In genomic region chr4:38130884-38131283, GRCh38 we compare ENCODE assay signal across 10 cellular contexts.
DNase-seq lines count a peak whose midpoint lies in the region; ATAC-seq and TF ChIP-seq lines count a peak whose summit lies in the region.
"Had no signal": no experiment of that assay in that cellular context is flagged by ENCODE, and none has a peak within 500 bp of the region (broad histone marks: within the 10 kb centered on the region; RNA-seq: fewer than 3 reads in every experiment).

No MANE protein-coding gene starts in this region.

- H3K36me3 ChIP-seq in CD8-positive, alpha-beta T cell (ENCODE audit: insufficient read depth, low read length) = no peaks in the 10 kb centered on the region
- H3K36me3 ChIP-seq in SJCRH30 (no peaks in the 10 kb centered on the region), endodermal cell (ENCODE audit: control insufficient read depth, insufficient read depth, low read length) (peaks cover 28% of the 10 kb centered on the region)

- H3K9me3 Mint-ChIP-seq in CD8-positive, alpha-beta T cell = no peaks in the 10 kb centered on the region
- H3K9me3 Mint-ChIP-seq in endodermal cell (no peaks in the 10 kb centered on the region), progenitor cell of endocrine pancreas (ENCODE audit: low read depth) (no peaks in the 10 kb centered on the region)

- no peaks in the 10 kb centered on the region for H3K9me3 ChIP-seq in CD8-positive, alpha-beta T cell (ENCODE audit: low read length)
- H3K9me3 ChIP-seq in SJCRH30 (replicated peaks) (no peaks in the 10 kb centered on the region), endodermal cell (ENCODE audit: control insufficient read depth, low read length) (no peaks in the 10 kb centered on the region)
- H3K9me3 ChIP-seq: esophagus squamous epithelium, testis had no signal

- CTCF ChIA-PET in CD8-positive, alpha-beta T cell (lab: Charles Lee) = no interaction called here

- H3K9ac ChIP-seq in endodermal cell (ENCODE audit: extremely low read depth, low read length, poor library complexity, severe bottlenecking) = no peak overlapping the region

- no peak for TF ChIP-seq CTCF in CD8-positive, alpha-beta T cell (IDR thresholded peaks at IDR 0.05)
- TF ChIP-seq CTCF in endodermal cell (conservative IDR thresholded peaks at IDR 0.05) (no peak), progenitor cell of endocrine pancreas (IDR thresholded peaks at IDR 0.05; ENCODE audit: unreplicated experiment) (no peak)

- 79 to 100% methylated on average over 1 to 3 of the region's 3 CpGs for WGBS in endodermal cell (ENCODE audit: insufficient coverage in 1 of 2, insufficient read length in 1 of 2), 2 experiments

- H3K27me3 Mint-ChIP-seq in CD8-positive, alpha-beta T cell (ENCODE audit: low read depth) = no peaks in the 10 kb centered on the region
- H3K27me3 Mint-ChIP-seq in endodermal cell (ENCODE audit: insufficient read depth) = peaks cover 5% of the 10 kb centered on the region
- no peaks in the 10 kb centered on the region for H3K27me3 Mint-ChIP-seq in progenitor cell of endocrine pancreas

- H3K27me3 ChIP-seq in CD8-positive, alpha-beta T cell (ENCODE audit: insufficient read depth, low read length) = no peaks in the 10 kb centered on the region
- no peaks in the 10 kb centered on the region for H3K27me3 ChIP-seq in SJCRH30
- no peaks in the 10 kb centered on the region for H3K27me3 ChIP-seq in endodermal cell (ENCODE audit: control insufficient read depth, insufficient read depth, low read length, poor library complexity, severe bottlenecking)
- H3K27me3 ChIP-seq: esophagus squamous epithelium, testis had no signal

- intact Hi-C loops in CD8-positive, alpha-beta T cell (cut with DNase I, micrococcal nuclease) = loop anchor here (1.0 to 10.0 kb wide), 6 partner anchors 46 to 536 kb away; partner anchors contain the start of gene RELL1 (in 1 of the 2)
- intact Hi-C loops in sciatic nerve (cut with DNase I) = no loop called here

- peaks cover 45% of the 10 kb centered on the region for H3K36me3 Mint-ChIP-seq in CD8-positive, alpha-beta T cell
- H3K36me3 Mint-ChIP-seq in endodermal cell (ENCODE audit: low read depth) = peaks cover 31% of the 10 kb centered on the region
- H3K36me3 Mint-ChIP-seq in progenitor cell of endocrine pancreas (ENCODE audit: insufficient read depth) = peaks cover 14% of the 10 kb centered on the region

- ATAC-seq in CD8-positive, alpha-beta T cell = no peak
- ATAC-seq in GM21825 (IDR thresholded peaks at IDR 0.05; ENCODE audit: unreplicated experiment) = no peak
- no peak for ATAC-seq in sciatic nerve

- no peak overlapping the region for H3K4me3 Mint-ChIP-seq in CD8-positive, alpha-beta T cell
- H3K4me3 Mint-ChIP-seq in endodermal cell (no peak overlapping the region), progenitor cell of endocrine pancreas (ENCODE audit: low read depth) (peak overlapping the region; percentile 4)

- no peak for DNase-seq in CD8-positive, alpha-beta T cell
- DNase-seq in SJCRH30 = no peak
- no peak for DNase-seq in endodermal cell
- DNase-seq in progenitor cell of endocrine pancreas (ENCODE audit: low spot score, unreplicated experiment) = no peak
- DNase-seq in iPS-NIHi7 (ENCODE audit: extremely low spot score) = no peak
- DNase-seq in NCI-H187 treated with DMSO at 0.1 percent for 48 hours (lab: John Stamatoyannopoulos, UW) = no peak
- DNase-seq in sciatic nerve (ENCODE audit: low spot score) = no peak
- DNase-seq: esophagus squamous epithelium, testis had no signal

- peaks cover 54% of the 10 kb centered on the region for H3K4me1 Mint-ChIP-seq in CD8-positive, alpha-beta T cell (ENCODE audit: low read depth)
- H3K4me1 Mint-ChIP-seq in endodermal cell (peaks cover 37% of the 10 kb centered on the region), progenitor cell of endocrine pancreas (ENCODE audit: low read depth) (peaks cover 69% of the 10 kb centered on the region)

- no peak overlapping the region for H3K27ac ChIP-seq in CD8-positive, alpha-beta T cell (ENCODE audit: low read depth, low read length)
- H3K27ac ChIP-seq in SJCRH30 (peak overlapping the region; percentile 71), endodermal cell (ENCODE audit: low read depth, low read length) (no peak overlapping the region)

- POLR2A ChIA-PET in CD8-positive, alpha-beta T cell (lab: Charles Lee) = no interaction called here

- H3K4me1 ChIP-seq in CD8-positive, alpha-beta T cell (ENCODE audit: insufficient read depth, low read length) = peaks cover 53% of the 10 kb centered on the region
- H3K4me1 ChIP-seq in SJCRH30 (peaks cover 45% of the 10 kb centered on the region), endodermal cell (ENCODE audit: control insufficient read depth, insufficient read depth, low read length) (peaks cover 7% of the 10 kb centered on the region)

- H3K27ac Mint-ChIP-seq in CD8-positive, alpha-beta T cell = peak overlapping the region; percentile 72
- H3K27ac Mint-ChIP-seq in endodermal cell = peak overlapping the region; percentile 27
- peak overlapping the region; percentile 94 for H3K27ac Mint-ChIP-seq in progenitor cell of endocrine pancreas

- no peak overlapping the region for H3K4me3 ChIP-seq in CD8-positive, alpha-beta T cell (ENCODE audit: low read depth, low read length)
- H3K4me3 ChIP-seq in SJCRH30 (no peak overlapping the region), endodermal cell (ENCODE audit: low read length) (no peak overlapping the region)
- H3K4me3 ChIP-seq: esophagus squamous epithelium, testis had no signal

Comparison
In these comparisons a context has a peak if more than half of its experiments do, and no peak if none do; other contexts are left out.
1. H3K27ac Mint-ChIP-seq: peak in every context shown above with its lines; median percentile 94 in progenitor cell of endocrine pancreas; 72 in CD8-positive, alpha-beta T cell; 27 in endodermal cell.